Comparison of ENCODE assay signal across 26 cellular contexts in the genomic region with DNA sequence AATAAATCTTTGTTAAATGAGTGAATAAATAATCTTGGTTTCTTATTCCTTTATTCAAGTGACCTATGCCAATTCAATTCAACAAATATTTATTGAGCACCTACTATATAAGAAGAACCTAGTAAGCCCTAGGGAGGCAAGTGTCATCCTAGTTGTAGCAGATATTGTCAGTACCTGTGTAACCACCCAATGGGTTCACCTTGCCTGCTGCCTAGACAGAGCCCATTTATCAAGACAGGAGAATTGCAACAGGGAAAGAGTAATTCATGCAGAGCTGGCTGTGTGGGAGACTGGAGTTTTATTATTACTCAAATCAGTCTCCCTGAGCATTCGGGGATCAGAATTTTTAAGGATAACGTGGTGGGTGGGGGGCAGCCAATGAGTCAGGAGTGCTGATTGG. TPM values are rescaled to one million over a fixed set of nuclear protein-coding genes. Genes with fewer than 3 reads are reported as not detected.
"Had no signal": no experiment of that assay in that cellular context is flagged by ENCODE, and none has a peak within 500 bp of the region (broad histone marks: within the 10 kb centered on the region; RNA-seq: fewer than 3 reads in every experiment).

No MANE protein-coding gene starts in this region.

- H3K36me3 ChIP-seq: breast epithelium, colonic mucosa, SJSA1 had no signal

- H3K4me2 ChIP-seq: KMS-11 had no signal

- H3K27ac ChIP-seq: breast epithelium, colonic mucosa, KMS-11, SJSA1 had no signal

- H3K9me3 Mint-ChIP-seq: activated B cell treated with CpG ODN at 0.5 μM for 24 hours; activated naive CD4-positive, alpha-beta T cell treated with anti-CD3 and anti-CD28 coated beads for 36 hours had no signal

- DNase-seq: activated B cell treated with CpG ODN at 0.5 μM for 24 hours; activated CD4-positive, alpha-beta T cell treated with anti-CD3 and anti-CD28 coated beads for 1 hour; activated CD4-positive, alpha-beta T cell treated with anti-CD3 and anti-CD28 coated beads, Interleukin-2, amount 50 U/mL, for 1 hour; activated CD8-positive, alpha-beta memory T cell treated with anti-CD3 and anti-CD28 coated beads, Interleukin-2, amount 50 U/mL, for 48 hours; activated CD8-positive, alpha-beta T cell treated with anti-CD3 and anti-CD28 coated beads, Interleukin-2, amount 10 ng/mL, durations not matched to agents 7 days and 5 days; activated gamma-delta T cell; aorta; caudate nucleus; colonic mucosa; NCI-H1092; NCI-H1417; NCI-H2029 treated with DMSO at 0.1 percent for 48 hours; NCI-H510A treated with DMSO at 0.1 percent for 48 hours; NCI-H69; PC-3; SHP77; SW 1271; T-helper 17 cell; T-helper 9 cell had no signal

- H3K36me3 Mint-ChIP-seq: activated naive CD8-positive, alpha-beta T cell had no signal

- H3K27me3 ChIP-seq: colonic mucosa, SJSA1 had no signal

- H3K4me1 ChIP-seq: breast epithelium, colonic mucosa, SJSA1 had no signal

- H3K4me3 Mint-ChIP-seq: activated B cell treated with CpG ODN at 0.5 μM for 24 hours; activated CD8-positive, alpha-beta T cell treated with anti-CD3 and anti-CD28 coated beads, Interleukin-2, amount 10 ng/mL, durations not matched to agents 7 days and 5 days; activated naive CD4-positive, alpha-beta T cell treated with anti-CD3 and anti-CD28 coated beads for 36 hours; activated naive CD8-positive, alpha-beta T cell; T-helper 17 cell had no signal

- H3K4me3 ChIP-seq: breast epithelium, colonic mucosa, SJSA1 had no signal

- H3K27me3 Mint-ChIP-seq: activated naive CD8-positive, alpha-beta T cell; T-helper 17 cell had no signal

- H3K27ac Mint-ChIP-seq: activated B cell treated with CpG ODN at 0.5 μM for 24 hours; activated naive CD4-positive, alpha-beta T cell treated with anti-CD3 and anti-CD28 coated beads for 36 hours had no signal

- ATAC-seq: activated CD8-positive, alpha-beta T cell treated with anti-CD3 and anti-CD28 coated beads, Interleukin-2, amount 10 ng/mL, durations not matched to agents 7 days and 5 days; PC-3; SK-N-SH treated with all-trans-retinoic acid at 6 μM for 48 hours; T-helper 17 cell had no signal

- H3K9me3 ChIP-seq: breast epithelium, colonic mucosa, SJSA1 had no signal

RNA-seq across cellular contexts. Expression of a gene that starts 53.6 kb away (rescaled TPM):
- total RNA-seq: MCF 10A, PC-3, SJSA1 had no signal
